In genomic region chr5:72747826-72748225, GRCh38 we compare ENCODE assay signal across 9 cellular contexts.
"Had no signal": no experiment of that assay in that cellular context is flagged by ENCODE, and none has a peak within 500 bp of the region (broad histone marks: within the 10 kb centered on the region; RNA-seq: fewer than 3 reads in every experiment).

No MANE protein-coding gene starts in this region.

- DNase-seq: GM23248, GOT3, H7, KG1 had no signal

- H3K9ac ChIP-seq: GM23248 had no signal

- H3K4me1 ChIP-seq: HAP-1 had no signal

- H3K4me1 Mint-ChIP-seq: IgD-negative memory B cell had no signal

- H3K27me3 Mint-ChIP-seq: IgD-negative memory B cell had no signal

- ATAC-seq: HCT116, HepG2 had no signal

- H2AFZ ChIP-seq: GM23248 had no signal

- H3K27ac ChIP-seq: GM23248, HL-60 had no signal

- H3K4me3 ChIP-seq: GM23248, HAP-1 had no signal

- H3K36me3 ChIP-seq: HAP-1 had no signal

- H3K4me3 Mint-ChIP-seq: IgD-negative memory B cell had no signal

- FAIRE-seq: HepG2 had no signal

- H3K27ac Mint-ChIP-seq: IgD-negative memory B cell had no signal
